15 cellular contexts compared by ENCODE assay signal in genomic region chr3:158451405-158452045, GRCh38.
"Had no signal": no experiment of that assay in that cellular context is flagged by ENCODE, and none has a peak within 500 bp of the region (broad histone marks: within the 10 kb centered on the region; RNA-seq: fewer than 3 reads in every experiment).

No MANE protein-coding gene starts in this region.

- H3K27me3 Mint-ChIP-seq: activated CD4-positive, alpha-beta memory T cell treated with anti-CD3 and anti-CD28 coated beads for 36 hours; activated naive CD8-positive, alpha-beta T cell treated with anti-CD3 and anti-CD28 coated beads for 36 hours; dendritic cell treated with granulocyte-macrophage colony-stimulating factor and Interleukin-4, amounts not matched to agents 40 ng/mL and 50 ng/mL, for 4 days; effector memory CD8-positive, alpha-beta T cell had no signal

- H3K36me3 Mint-ChIP-seq: activated CD4-positive, alpha-beta memory T cell treated with anti-CD3 and anti-CD28 coated beads for 36 hours had no signal

- H3K27ac Mint-ChIP-seq: activated CD4-positive, alpha-beta memory T cell treated with anti-CD3 and anti-CD28 coated beads for 36 hours; activated naive CD8-positive, alpha-beta T cell treated with anti-CD3 and anti-CD28 coated beads for 36 hours; dendritic cell treated with granulocyte-macrophage colony-stimulating factor and Interleukin-4, amounts not matched to agents 40 ng/mL and 50 ng/mL, for 4 days; effector memory CD8-positive, alpha-beta T cell; nephron progenitor cell had no signal

- H3K4me1 Mint-ChIP-seq: activated naive CD8-positive, alpha-beta T cell treated with anti-CD3 and anti-CD28 coated beads for 36 hours; nephron progenitor cell had no signal

- ATAC-seq: activated T-cell treated with anti-CD3 and anti-CD28 coated beads, Interleukin-2, amount 50 U/mL, for 4 hours; effector memory CD8-positive, alpha-beta T cell; gastrocnemius medialis had no signal

- H3K9me3 Mint-ChIP-seq: activated CD4-positive, alpha-beta memory T cell treated with anti-CD3 and anti-CD28 coated beads for 36 hours; activated naive CD8-positive, alpha-beta T cell treated with anti-CD3 and anti-CD28 coated beads for 36 hours; activated T-cell treated with anti-CD3 and anti-CD28 coated beads, Interleukin-2, amount 50 U/mL, for 4 hours; dendritic cell treated with granulocyte-macrophage colony-stimulating factor and Interleukin-4, amounts not matched to agents 40 ng/mL and 50 ng/mL, for 4 days; effector memory CD8-positive, alpha-beta T cell; nephron progenitor cell had no signal

- DNase-seq: activated CD4-positive, alpha-beta memory T cell treated with anti-CD3 and anti-CD28 coated beads for 36 hours; activated CD4-positive, CD25-positive, alpha-beta regulatory T cell treated with anti-CD3 and anti-CD28 coated beads, Interleukin-2, amount 50 U/mL, for 72 hours; activated effector memory CD4-positive, alpha-beta T cell treated with anti-CD3 and anti-CD28 coated beads, Interleukin-2, amount 50 U/mL, for 16 hours; activated naive CD8-positive, alpha-beta T cell treated with anti-CD3 and anti-CD28 coated beads for 36 hours; activated T-cell treated with anti-CD3 and anti-CD28 coated beads, Interleukin-2, amount 50 U/mL, for 4 hours; brain microvascular endothelial cell; effector memory CD8-positive, alpha-beta T cell; gastrocnemius medialis; left ventricle myocardium inferior; nephron progenitor cell; sigmoid colon; stimulated activated CD4-positive, alpha-beta T cell treated with anti-CD3 and anti-CD28 coated beads, Interleukin-2, amount 100 ng/mL, for 24 hours; stimulated activated naive CD4-positive, alpha-beta T cell treated with Interleukin-2 at 50 U/mL for 16 hours; trophoblast cell had no signal

- H3K4me3 Mint-ChIP-seq: activated CD4-positive, alpha-beta memory T cell treated with anti-CD3 and anti-CD28 coated beads for 36 hours; activated naive CD8-positive, alpha-beta T cell treated with anti-CD3 and anti-CD28 coated beads for 36 hours; activated T-cell treated with anti-CD3 and anti-CD28 coated beads, Interleukin-2, amount 50 U/mL, for 4 hours; dendritic cell treated with granulocyte-macrophage colony-stimulating factor and Interleukin-4, amounts not matched to agents 40 ng/mL and 50 ng/mL, for 4 days; effector memory CD8-positive, alpha-beta T cell; nephron progenitor cell had no signal
